In genomic region chr13:41956272-41956671, GRCh38 we compare ENCODE assay signal across 1 cellular context.
TF ChIP-seq lines count a peak whose summit lies in the region.

No MANE protein-coding gene starts in this region.

TF ChIP-seq in GM12878, 131 proteins besides CTCF, POLR2A, EP300 and RAD21 (continued from another document):
- no peak for TF ChIP-seq ZBTB4 (CRISPR knock-in tag; IDR thresholded peaks at IDR 0.05)
